In genomic region chr5:133236976-133237375, GRCh38 we compare ENCODE assay signal across 28 cellular contexts.
DNase-seq lines count a peak whose midpoint lies in the region; ATAC-seq and TF ChIP-seq lines count a peak whose summit lies in the region.
"Had no signal": no experiment of that assay in that cellular context is flagged by ENCODE, and none has a peak within 500 bp of the region (broad histone marks: within the 10 kb centered on the region; RNA-seq: fewer than 3 reads in every experiment).

No MANE protein-coding gene starts in this region.

- TF ChIP-seq EP300 in sigmoid colon (IDR thresholded peaks at IDR 0.05): no peak

- no peak overlapping the region for H3K4ac ChIP-seq in IMR-90 (ENCODE audit: low read depth, low read length)

- H2AFZ ChIP-seq in IMR-90 (replicated peaks; ENCODE audit: low read length, poor library complexity) (no peak overlapping the region), osteoblast (ENCODE audit: low read length) (no peak overlapping the region)
- H2AFZ ChIP-seq: GM23338 had no signal

- H3K79me2 ChIP-seq in osteoblast (ENCODE audit: insufficient read depth, low read length): no peaks in the 10 kb centered on the region

- no peak overlapping the region for H2BK15ac ChIP-seq in IMR-90 (ENCODE audit: low read depth, low read length)

- no peak overlapping the region for H3K14ac ChIP-seq in IMR-90 (replicated peaks; ENCODE audit: low read depth, low read length)

- no peaks in the 10 kb centered on the region for H3K79me1 ChIP-seq in IMR-90 (ENCODE audit: low read depth in 1 of 2, low read length in 2 of 2)

- no peaks in the 10 kb centered on the region for H3K36me3 ChIP-seq in IMR-90 (ENCODE audit: control insufficient read depth, insufficient read depth, low read length)
- H3K36me3 ChIP-seq in RWPE2 (ENCODE audit: low read depth): no peaks in the 10 kb centered on the region
- no peaks in the 10 kb centered on the region for H3K36me3 ChIP-seq in sigmoid colon
- no peaks in the 10 kb centered on the region for H3K36me3 ChIP-seq in osteoblast (ENCODE audit: insufficient read depth, low read length)
- H3K36me3 ChIP-seq: HAP-1 had no signal

- H4K20me1 ChIP-seq in IMR-90 (ENCODE audit: insufficient read depth, low read length): no peaks in the 10 kb centered on the region
- H4K20me1 ChIP-seq in osteoblast (ENCODE audit: insufficient read depth, low read length): no peaks in the 10 kb centered on the region

- H4K91ac ChIP-seq in IMR-90 (ENCODE audit: insufficient read depth, low read depth, low read length): no peak overlapping the region

- no peaks in the 10 kb centered on the region for H3K27me3 Mint-ChIP-seq in activated CD4-positive, alpha-beta memory T cell treated with anti-CD3 and anti-CD28 coated beads, Interleukin-2, amount 10 ng/mL, durations not matched to agents 7 days and 5 days

- H3K4me1 ChIP-seq in IMR-90 (ENCODE audit: control insufficient read depth, insufficient read depth, low read length): peaks cover 9% of the 10 kb centered on the region; the same call in 1 of the 2 replicates
- H3K4me1 ChIP-seq in RWPE2 (ENCODE audit: insufficient read depth, poor library complexity, severe bottlenecking): peaks cover 27% of the 10 kb centered on the region
- H3K4me1 ChIP-seq in sigmoid colon: no peaks in the 10 kb centered on the region
- H3K4me1 ChIP-seq in osteoblast (ENCODE audit: insufficient read depth, low read length): peaks cover 7% of the 10 kb centered on the region
- H3K4me1 ChIP-seq: HAP-1 had no signal

- H3K9me3 ChIP-seq in IMR-90 (ENCODE audit: control insufficient read depth, insufficient read depth, low read length) (peaks cover 2% of the 10 kb centered on the region; the same call in 1 of the 2 replicates), RWPE2 (ENCODE audit: severe bottlenecking) (no peaks in the 10 kb centered on the region), sigmoid colon (no peaks in the 10 kb centered on the region), osteoblast (ENCODE audit: low read depth, low read length) (no peaks in the 10 kb centered on the region)
- H3K9me3 ChIP-seq: Caco-2, HAP-1, SK-N-SH had no signal

- H3K4me3 ChIP-seq in IMR-90 (ENCODE audit: insufficient read depth, low read depth, low read length) (no peak overlapping the region), RWPE2 (ENCODE audit: severe bottlenecking) (no peak overlapping the region), sigmoid colon (no peak overlapping the region), osteoblast (ENCODE audit: insufficient read depth, low read length) (no peak overlapping the region)
- H3K4me3 ChIP-seq: GM12878, GM23338, HAP-1 had no signal

- DNase-seq in IMR-90 (no peak), RWPE2 (ENCODE audit: low spot score) (peak; percentile 47), mesenteric fat pad (ENCODE audit: low spot score) (peak; percentile 49), sigmoid colon (peak; percentile 25), dedifferentiated amniotic fluid mesenchymal stem cell (ENCODE audit: extremely low spot score) (no peak), osteoblast (ENCODE audit: insufficient read length, low spot score, missing footprints) (no peak)
- no peak for DNase-seq in activated CD4-positive, alpha-beta memory T cell treated with anti-CD3 and anti-CD28 coated beads, Interleukin-2, amount 10 ng/mL, durations not matched to agents 7 days and 5 days
- DNase-seq: Caco-2; CD8-positive, alpha-beta T cell; DMS 273 treated with DMSO at 0.1 percent for 48 hours; DMS79; EL; GDM1; Karpas-422; NCI-H1105; NCI-H1436 treated with DMSO at 0.1 percent for 48 hours; NCI-H187 treated with DMSO at 0.1 percent for 48 hours; NCI-H2171 treated with DMSO at 0.1 percent for 48 hours; NCI-H524 treated with DMSO at 0.1 percent for 48 hours; NCI-H774; SK-N-SH had no signal

- no peak overlapping the region for H2BK5ac ChIP-seq in IMR-90 (ENCODE audit: low read depth, low read length, poor library complexity, severe bottlenecking)

- no peak overlapping the region for H3K18ac ChIP-seq in IMR-90 (ENCODE audit: low read depth, low read length)

- no peak overlapping the region for H2BK20ac ChIP-seq in IMR-90 (ENCODE audit: low read depth, low read length)

- H2AK9ac ChIP-seq in IMR-90 (replicated peaks; ENCODE audit: low read depth, low read length, poor library complexity): peak overlapping the region; percentile 12

- H3K56ac ChIP-seq in IMR-90 (ENCODE audit: extremely low read depth, insufficient read depth, low read length): no peak overlapping the region

- no peak for ATAC-seq in IMR-90 (ENCODE audit: low read depth)
- ATAC-seq in RWPE2 (ENCODE audit: low read depth): no peak
- ATAC-seq in HG02588 (IDR thresholded peaks at IDR 0.05; ENCODE audit: unreplicated experiment): no peak
- ATAC-seq: CD8-positive, alpha-beta T cell; GM12878; Panc1 had no signal

- TF ChIP-seq POLR2A in IMR-90 (IDR thresholded peaks at IDR 0.05; ENCODE audit: low read depth, low read length): no peak
- TF ChIP-seq POLR2A in sigmoid colon (IDR thresholded peaks at IDR 0.05): no peak

- no peak overlapping the region for H4K8ac ChIP-seq in IMR-90 (ENCODE audit: low read depth in 2 of 2, low read length in 2 of 2)

- POLR2A ChIA-PET in IMR-90 (lab: Charles Lee; ENCODE audit: unreplicated experiment): no interaction called here
- POLR2A ChIA-PET in activated CD4-positive, alpha-beta memory T cell treated with anti-CD3 and anti-CD28 coated beads, Interleukin-2, amount 10 ng/mL, durations not matched to agents 7 days and 5 days (lab: Charles Lee): no interaction called here

- H3K4me1 Mint-ChIP-seq in activated CD4-positive, alpha-beta memory T cell treated with anti-CD3 and anti-CD28 coated beads, Interleukin-2, amount 10 ng/mL, durations not matched to agents 7 days and 5 days: peaks cover 10% of the 10 kb centered on the region

- H3K9ac ChIP-seq in IMR-90 (ENCODE audit: low read depth, low read length): no peak overlapping the region
- H3K9ac ChIP-seq: SK-N-SH had no signal

- H3K23ac ChIP-seq in IMR-90 (ENCODE audit: low read depth, low read length): no peak overlapping the region

- H3K9me1 ChIP-seq in IMR-90 (ENCODE audit: insufficient read depth, low read length): peaks cover 3% of the 10 kb centered on the region; the same call in 1 of the 2 replicates

- H3K27ac ChIP-seq in IMR-90 (ENCODE audit: insufficient read depth, low read length): no peak overlapping the region
- no peak overlapping the region for H3K27ac ChIP-seq in RWPE2 (ENCODE audit: poor library complexity, severe bottlenecking)
- H3K27ac ChIP-seq in sigmoid colon: no peak overlapping the region
- H3K27ac ChIP-seq in osteoblast (ENCODE audit: low read depth, low read length): no peak overlapping the region
- H3K27ac ChIP-seq: HL-60 had no signal

- BruUV-seq in IMR-90 (replicated peaks; lab: Mats Ljungman, UMichigan): no TSS peak

- TF ChIP-seq CTCF in IMR-90 (conservative IDR thresholded peaks at IDR 0.05; ENCODE audit: low read depth, low read length) (no peak), RWPE2 (IDR thresholded peaks at IDR 0.05; ENCODE audit: poor library complexity, severe bottlenecking) (no peak), sigmoid colon (IDR thresholded peaks at IDR 0.05) (no peak), osteoblast (IDR thresholded peaks at IDR 0.05; ENCODE audit: extremely low read depth, low read depth, low read length) (no peak)

- in situ Hi-C loops in IMR-90 (cut with MboI; ENCODE audit: low sequenced_read_pairs): no loop called here

- peaks cover 2% of the 10 kb centered on the region for H3K9me3 Mint-ChIP-seq in activated CD4-positive, alpha-beta memory T cell treated with anti-CD3 and anti-CD28 coated beads, Interleukin-2, amount 10 ng/mL, durations not matched to agents 7 days and 5 days
- H3K9me3 Mint-ChIP-seq: CD8-positive, alpha-beta T cell had no signal

- no peak overlapping the region for H4K5ac ChIP-seq in IMR-90 (ENCODE audit: low read depth, low read length)

- WGBS in IMR-90 (ENCODE audit: extremely low coverage in 2 of 2, insufficient read length in 1 of 2), 2 experiments: 66% methylated on average over 5 of the region's 12 CpGs; no CpG with 5 or more reads in 1 of the 2 experiments
- 81 to 82% methylated on average over 12 of the region's 12 CpGs for WGBS in sigmoid colon, 2 donors

- no peak overlapping the region for H3K4me3 Mint-ChIP-seq in activated CD4-positive, alpha-beta memory T cell treated with anti-CD3 and anti-CD28 coated beads, Interleukin-2, amount 10 ng/mL, durations not matched to agents 7 days and 5 days
- H3K4me3 Mint-ChIP-seq: B cell; CD8-positive, alpha-beta T cell; GM23338 had no signal

- H2BK120ac ChIP-seq in IMR-90 (ENCODE audit: low read depth, low read length): no peak overlapping the region

- no peaks in the 10 kb centered on the region for H3K36me3 Mint-ChIP-seq in activated CD4-positive, alpha-beta memory T cell treated with anti-CD3 and anti-CD28 coated beads, Interleukin-2, amount 10 ng/mL, durations not matched to agents 7 days and 5 days (ENCODE audit: low read depth)
- H3K36me3 Mint-ChIP-seq: CD8-positive, alpha-beta T cell had no signal

- intact Hi-C loops in IMR-90 (cut with micrococcal nuclease) (no loop called here), sigmoid colon (cut with DNase I) (no loop called here)

- TF ChIP-seq RAD21 in IMR-90 (IDR thresholded peaks at IDR 0.05; ENCODE audit: low read length): no peak

- no peak overlapping the region for H3K27ac Mint-ChIP-seq in activated CD4-positive, alpha-beta memory T cell treated with anti-CD3 and anti-CD28 coated beads, Interleukin-2, amount 10 ng/mL, durations not matched to agents 7 days and 5 days
- H3K27ac Mint-ChIP-seq: B cell; CD8-positive, alpha-beta T cell had no signal

- CTCF ChIA-PET in IMR-90 (lab: Yijun Ruan, JAX): no interaction called here
- CTCF ChIA-PET in activated CD4-positive, alpha-beta memory T cell treated with anti-CD3 and anti-CD28 coated beads, Interleukin-2, amount 10 ng/mL, durations not matched to agents 7 days and 5 days (lab: Charles Lee): no interaction called here

- H3K27me3 ChIP-seq in IMR-90 (ENCODE audit: control insufficient read depth, insufficient read depth, low read length): 0 out of 2 replicates have a peak, but pooled peaks cover 2% of the 10 kb centered on the region
- H3K27me3 ChIP-seq in RWPE2 (ENCODE audit: insufficient read depth, poor library complexity, severe bottlenecking): no peaks in the 10 kb centered on the region
- H3K27me3 ChIP-seq in sigmoid colon: no peaks in the 10 kb centered on the region
- H3K27me3 ChIP-seq in osteoblast (ENCODE audit: insufficient read depth, low read length): peaks cover 11% of the 10 kb centered on the region

- H2AK5ac ChIP-seq in IMR-90 (ENCODE audit: low read depth, low read length): no peak overlapping the region

- dilution Hi-C loops in IMR-90 (cut with HindIII; ENCODE audit: low sequenced_read_pairs, unreplicated experiment): no loop called here

- no peak overlapping the region for H3K4me2 ChIP-seq in IMR-90 (ENCODE audit: low read depth, low read length)
- no peak overlapping the region for H3K4me2 ChIP-seq in osteoblast (ENCODE audit: insufficient read depth, low read length)
- H3K4me2 ChIP-seq: GM23338, SK-N-SH had no signal

TF ChIP-seq in IMR-90, 13 proteins besides CTCF, POLR2A, EP300 and RAD21 (continues in another document):
- TF ChIP-seq CHD1 (IDR thresholded peaks at IDR 0.05; ENCODE audit: low read depth, low read length): no peak
- TF ChIP-seq RCOR1 (IDR thresholded peaks at IDR 0.05; ENCODE audit: insufficient replicate concordance, low read length): no peak
- TF ChIP-seq SMC3 (IDR thresholded peaks at IDR 0.05; ENCODE audit: low read depth, low read length): no peak
- TF ChIP-seq FOS (IDR thresholded peaks at IDR 0.05; ENCODE audit: low read depth, low read length): no peak
- TF ChIP-seq RFX5 (IDR thresholded peaks at IDR 0.05; ENCODE audit: low read depth, low read length): no peak

Comparison
In these comparisons a context has a peak if more than half of its experiments do, and no peak if none do; other contexts are left out.
1. DNase-seq: peak in RWPE2 (single experiment), mesenteric fat pad (single experiment) and sigmoid colon (single experiment); none in IMR-90 (single experiment), activated CD4-positive, alpha-beta memory T cell treated with anti-CD3 and anti-CD28 coated beads, Interleukin-2, amount 10 ng/mL, durations not matched to agents 7 days and 5 days (single experiment), dedifferentiated amniotic fluid mesenchymal stem cell (single experiment) and osteoblast (single experiment).